ENCODE assay signal across 8 cellular contexts in genomic region chr10:68901106-68901927, GRCh38. TPM values are rescaled to one million over a fixed set of nuclear protein-coding genes. Genes with fewer than 3 reads are reported as not detected.
A peak's percentile ranks its signal among the peaks of the same experiment; 100 is the strongest.
DNase-seq lines count a peak whose midpoint lies in the region; ATAC-seq lines count a peak whose summit lies in the region.

Gene DDX50, plus strand, starts transcription at chr10:68901315. Its CDS starts 70 bp downstream, at chr10:68901385.

- peak within 1 kb of the TSS; percentile 100 for H3K27ac Mint-ChIP-seq in effector memory CD8-positive, alpha-beta T cell

- H3K4me3 Mint-ChIP-seq in effector memory CD8-positive, alpha-beta T cell: peak within 1 kb of the TSS; percentile 97 to 100

- H3K36me3 Mint-ChIP-seq in effector memory CD8-positive, alpha-beta T cell (ENCODE audit: insufficient read depth): peaks cover 21% of the 10 kb centered on the region

- H3K9me3 Mint-ChIP-seq in effector memory CD8-positive, alpha-beta T cell: no peaks in the 10 kb centered on the region

- ATAC-seq in GM21360 (IDR thresholded peaks at IDR 0.05; ENCODE audit: unreplicated experiment): peak; percentile 94
- peak; percentile 92 for ATAC-seq in effector memory CD8-positive, alpha-beta T cell (replicated peaks)

- H3K4me1 Mint-ChIP-seq in effector memory CD8-positive, alpha-beta T cell (ENCODE audit: low read depth in 2 of 2): peaks cover 22 to 36% of the 10 kb centered on the region in 2 donors

- peak; percentile 84 for DNase-seq in COLO829 (ENCODE audit: low spot score)
- DNase-seq in HT1080 (ENCODE audit: low read depth): peak; percentile 99
- peak; percentile 99 for DNase-seq in NOMO-1 treated with DMSO at 0.1 percent for 48 hours (lab: John Stamatoyannopoulos, UW; ENCODE audit: unreplicated experiment)
- DNase-seq in activated CD8-positive, alpha-beta memory T cell treated with anti-CD3 and anti-CD28 coated beads for 4 hours (ENCODE audit: low read depth in 2 of 2): peak; percentile 89 to 94
- DNase-seq in effector memory CD8-positive, alpha-beta T cell: peak; percentile 92 to 94 (median 93)
- peak; percentile 100 for DNase-seq in medulla oblongata (ENCODE audit: extremely low spot score)
- DNase-seq in stimulated activated CD8-positive, alpha-beta memory T cell treated with anti-CD3 and anti-CD28 coated beads, Interleukin-12 subunit alpha, Interleukin-12 subunit beta, amount 100 ng/mL, for 24 hours (ENCODE audit: extremely low read depth): peak; percentile 87

- H3K27me3 Mint-ChIP-seq in effector memory CD8-positive, alpha-beta T cell: peaks cover 0 to 6% of the 10 kb centered on the region in 2 donors

RNA-seq across cellular contexts. Expression of gene DDX50, which starts in this region (rescaled TPM):
- 37.1 and 43.7 TPM in 2 replicates for total RNA-seq in HT1080 (2014; rRNA removed; shearing (Covaris generic))
- polyA plus RNA-seq in HT1080 (2015; cell fraction: cytosol; rRNA removed): 60.6 and 62.9 TPM in 2 replicates
- polyA plus RNA-seq in HT1080 (2015; cell fraction: nucleus; rRNA removed): 49.5 and 52.4 TPM in 2 replicates

Comparison
In these comparisons a context has a peak if more than half of its experiments do, and no peak if none do; other contexts are left out.
1. Peak in every context shown above with its lines: DNase-seq and ATAC-seq.